26 cellular contexts compared by ENCODE assay signal in genomic region chr5:133716475-133717183, GRCh38.
A peak's percentile ranks its signal among the peaks of the same experiment; 100 is the strongest.
DNase-seq lines count a peak whose midpoint lies in the region; ATAC-seq, FAIRE-seq and TF ChIP-seq lines count a peak whose summit lies in the region.
"Had no signal": no experiment of that assay in that cellular context is flagged by ENCODE, and none has a peak within 500 bp of the region (broad histone marks: within the 10 kb centered on the region; RNA-seq: fewer than 3 reads in every experiment).

No MANE protein-coding gene starts in this region.

- H2AFZ ChIP-seq in HepG2 (ENCODE audit: low read length) = no peak overlapping the region

- H3K79me2 ChIP-seq in HepG2 (ENCODE audit: insufficient read depth, low read length) = no peaks in the 10 kb centered on the region

- no peaks in the 10 kb centered on the region for H4K20me1 ChIP-seq in HepG2 (ENCODE audit: insufficient read depth, low read length)
- H4K20me1 ChIP-seq: BLaER1 treated with 17β-estradiol and CSF1 and Interleukin-3, amounts not matched to agents 10 nM and 100 nM had no signal

- TF ChIP-seq POLR2A in HepG2 (IDR thresholded peaks at IDR 0.05; ENCODE audit: insufficient read depth in 1 of 2, low read depth in 2 of 2, low read length in 2 of 2) = no peak

- no peaks in the 10 kb centered on the region for H3K36me3 ChIP-seq in bronchial epithelial cell (ENCODE audit: control insufficient read depth, insufficient read depth, low read length)
- H3K36me3 ChIP-seq in HepG2 (replicated peaks in 1 of 2; ENCODE audit: control insufficient read depth in 1 of 2, insufficient read depth in 2 of 2, low read length in 2 of 2) = no peaks in the 10 kb centered on the region
- H3K36me3 ChIP-seq in heart right ventricle = no peaks in the 10 kb centered on the region

- H3K27me3 ChIP-seq in bronchial epithelial cell (ENCODE audit: control insufficient read depth, insufficient read depth, low read length) (no peaks in the 10 kb centered on the region), HepG2 (ENCODE audit: control insufficient read depth in 1 of 2, insufficient read depth in 2 of 2, low read length in 2 of 2) (no peaks in the 10 kb centered on the region; a peak in 1 of 5 replicates), heart right ventricle (peaks cover 0 to 19% (median 0%) of the 10 kb centered on the region in 7 donors)
- H3K27me3 ChIP-seq: BLaER1 treated with 17β-estradiol and CSF1 and Interleukin-3, amounts not matched to agents 10 nM and 100 nM had no signal

- H3K9ac ChIP-seq in HepG2 (ENCODE audit: insufficient read depth, low read depth, low read length) = no peak overlapping the region
- H3K9ac ChIP-seq: BLaER1 treated with 17β-estradiol and CSF1 and Interleukin-3, amounts not matched to agents 10 nM and 100 nM had no signal

- TF ChIP-seq EP300 in HepG2 (IDR thresholded peaks at IDR 0.05; ENCODE audit: low read depth in 2 of 2, low read length in 2 of 2) = no peak
- no peak for TF ChIP-seq EP300 in HepG2 (CRISPR knock-in tag; IDR thresholded peaks at IDR 0.05; ENCODE audit: borderline replicate concordance)

- H3K9me3 Mint-ChIP-seq in activated CD8-positive, alpha-beta memory T cell treated with anti-CD3 and anti-CD28 coated beads, Interleukin-2, amount 10 ng/mL, durations not matched to agents 7 days and 5 days (ENCODE audit: low read depth) = peaks cover 6% of the 10 kb centered on the region

- intact Hi-C loops in HepG2 (cut with micrococcal nuclease; ENCODE audit: unreplicated experiment) (no loop called here), heart right ventricle (cut with DNase I) (no loop called here)

- peak; percentile 12 for DNase-seq in activated CD8-positive, alpha-beta memory T cell treated with anti-CD3 and anti-CD28 coated beads, Interleukin-2, amount 10 ng/mL, durations not matched to agents 7 days and 5 days
- no peak for DNase-seq in activated CD8-positive, alpha-beta memory T cell treated with anti-CD3 and anti-CD28 coated beads for 24 hours
- peak; percentile 6 for DNase-seq in bronchial epithelial cell (ENCODE audit: low read depth)
- no peak for DNase-seq in HepG2 (ENCODE audit: low spot score)
- DNase-seq in heart right ventricle = no peak
- DNase-seq in NCI-H2227 (lab: John Stamatoyannopoulos, UW; ENCODE audit: unreplicated experiment) = no peak
- DNase-seq: AML-193; Caco-2; Calu3; CD4-positive, alpha-beta T cell; CD8-positive, alpha-beta T cell; DMS153; DMS53; DMS79; DND-41; EL; GDM1 had no signal

- no peak for FAIRE-seq in bronchial epithelial cell (lab: Jason Lieb, UNC)
- FAIRE-seq in HepG2 (lab: Jason Lieb, UNC) = no peak
- FAIRE-seq: A549, D721Med, GM12878, GM12892, GM18507 had no signal

- 2% methylated on average over 4 of the region's 4 CpGs for WGBS in HepG2 (ENCODE audit: low lambda C conversion rate)
- 71 to 76% methylated on average over 4 of the region's 4 CpGs for WGBS in heart right ventricle, 2 donors

- H3K4me3 ChIP-seq in bronchial epithelial cell (ENCODE audit: low read depth, low read length) (no peak overlapping the region), HepG2 (replicated peaks in 1 of 3; ENCODE audit: insufficient read depth in 1 of 3, low read depth in 2 of 3, low read length in 3 of 3) (no peak overlapping the region), heart right ventricle (no peak overlapping the region)
- H3K4me3 ChIP-seq: A549; BLaER1 treated with 17β-estradiol and CSF1 and Interleukin-3, amounts not matched to agents 10 nM and 100 nM; GM12878 had no signal

- H3K4me1 ChIP-seq in HepG2 (ENCODE audit: insufficient read depth, low read length) (no peaks in the 10 kb centered on the region), heart right ventricle (no peaks in the 10 kb centered on the region)
- H3K4me1 ChIP-seq: Caco-2 had no signal

- H3K9me3 ChIP-seq in HepG2 (ENCODE audit: low read length) = 0 out of 2 replicates have a peak, but pooled peaks cover 4% of the 10 kb centered on the region
- peaks cover 0 to 15% (median 9%) of the 10 kb centered on the region in 11 donors for H3K9me3 ChIP-seq in heart right ventricle

- in situ Hi-C loops in HepG2 (cut with HindIII; ENCODE audit: extremely low pct_ligation_motif_present, low pct_unique_long_range_greater_than_20kb) = no loop called here

- no peak for TF ChIP-seq RAD21 in HepG2 (CRISPR knock-in tag; IDR thresholded peaks at IDR 0.05)

- no peak overlapping the region for H3K4me2 ChIP-seq in HepG2 (ENCODE audit: low read depth, low read length)
- H3K4me2 ChIP-seq: A549; BLaER1 treated with 17β-estradiol and CSF1 and Interleukin-3, amounts not matched to agents 10 nM and 100 nM had no signal

- no peaks in the 10 kb centered on the region for H3K4me1 Mint-ChIP-seq in activated CD8-positive, alpha-beta memory T cell treated with anti-CD3 and anti-CD28 coated beads, Interleukin-2, amount 10 ng/mL, durations not matched to agents 7 days and 5 days
- H3K4me1 Mint-ChIP-seq: B cell had no signal

- TF ChIP-seq CTCF in bronchial epithelial cell (IDR thresholded peaks at IDR 0.05; ENCODE audit: insufficient read depth, low read length, severe bottlenecking) (no peak), HepG2 (CRISPR knock-in tag; IDR thresholded peaks at IDR 0.05) (no peak), heart right ventricle (IDR thresholded peaks at IDR 0.05) (no peak)

- BruUV-seq in HepG2 (replicated peaks; lab: Mats Ljungman, UMichigan) = no TSS peak

- no peak overlapping the region for H3K4me3 Mint-ChIP-seq in activated CD8-positive, alpha-beta memory T cell treated with anti-CD3 and anti-CD28 coated beads, Interleukin-2, amount 10 ng/mL, durations not matched to agents 7 days and 5 days
- H3K4me3 Mint-ChIP-seq: B cell; CD4-positive, alpha-beta T cell; CD8-positive, alpha-beta T cell had no signal

- ATAC-seq in activated CD8-positive, alpha-beta memory T cell treated with anti-CD3 and anti-CD28 coated beads, Interleukin-2, amount 10 ng/mL, durations not matched to agents 7 days and 5 days = no peak
- ATAC-seq in HepG2 = no peak
- no peak for ATAC-seq in heart right ventricle
- ATAC-seq: A549; CD8-positive, alpha-beta T cell; GM12878 had no signal

- peaks cover 31% of the 10 kb centered on the region for H3K27me3 Mint-ChIP-seq in activated CD8-positive, alpha-beta memory T cell treated with anti-CD3 and anti-CD28 coated beads, Interleukin-2, amount 10 ng/mL, durations not matched to agents 7 days and 5 days

- CTCF ChIA-PET in activated CD8-positive, alpha-beta memory T cell treated with anti-CD3 and anti-CD28 coated beads, Interleukin-2, amount 10 ng/mL, durations not matched to agents 7 days and 5 days (lab: Charles Lee) = no interaction called here
- CTCF ChIA-PET in HepG2 (lab: Yijun Ruan, JAX; ENCODE audit: low intra/inter-chr PET ratio, low total read pairs) = no interaction called here

- no peak overlapping the region for H3K27ac Mint-ChIP-seq in activated CD8-positive, alpha-beta memory T cell treated with anti-CD3 and anti-CD28 coated beads, Interleukin-2, amount 10 ng/mL, durations not matched to agents 7 days and 5 days
- H3K27ac Mint-ChIP-seq: B cell; CD4-positive, alpha-beta T cell; CD8-positive, alpha-beta T cell had no signal

- POLR2A ChIA-PET in HepG2 (lab: Yijun Ruan, JAX) = no interaction called here

- H3K27ac ChIP-seq in HepG2 (ENCODE audit: extremely low read length, insufficient read depth, low read length) (no peak overlapping the region), heart right ventricle (no peak overlapping the region)
- H3K27ac ChIP-seq: 22Rv1; A549; BLaER1 treated with 17β-estradiol and CSF1 and Interleukin-3, amounts not matched to agents 10 nM and 100 nM; C4-2B had no signal

- H3K36me3 Mint-ChIP-seq in activated CD8-positive, alpha-beta memory T cell treated with anti-CD3 and anti-CD28 coated beads, Interleukin-2, amount 10 ng/mL, durations not matched to agents 7 days and 5 days = peaks cover 3% of the 10 kb centered on the region
- H3K36me3 Mint-ChIP-seq: CD8-positive, alpha-beta T cell had no signal

TF ChIP-seq in HepG2, 621 proteins besides CTCF, POLR2A, EP300 and RAD21:
- TF ChIP-seq ATF7 (IDR thresholded peaks at IDR 0.05) = peak; percentile 93
- no peak for TF ChIP-seq ATF7 (CRISPR knock-in tag; IDR thresholded peaks at IDR 0.05)
- TF ChIP-seq CREB1 (IDR thresholded peaks at IDR 0.05) = peak; percentile 90
- no peak for TF ChIP-seq CREB1 (CRISPR knock-in tag; IDR thresholded peaks at IDR 0.05)
- no peak for TF ChIP-seq ATF1 (CRISPR knock-in tag; IDR thresholded peaks at IDR 0.05)
TF ChIP-seq in HepG2: peak in this region for 2.

Comparison
In these comparisons a context has a peak if more than half of its experiments do, and no peak if none do; other contexts are left out.
1. DNase-seq: peak in activated CD8-positive, alpha-beta memory T cell treated with anti-CD3 and anti-CD28 coated beads, Interleukin-2, amount 10 ng/mL, durations not matched to agents 7 days and 5 days (single experiment) and bronchial epithelial cell (single experiment); none in activated CD8-positive, alpha-beta memory T cell treated with anti-CD3 and anti-CD28 coated beads for 24 hours (single experiment), HepG2 (single experiment), heart right ventricle (0 of 2) and NCI-H2227 (single experiment).